10 cellular contexts compared by ENCODE assay signal in genomic region chr19:49809987-49810389, GRCh38. TPM values are rescaled to one million over a fixed set of nuclear protein-coding genes. Genes with fewer than 3 reads are reported as not detected.
DNase-seq lines count a peak whose midpoint lies in the region; ATAC-seq and TF ChIP-seq lines count a peak whose summit lies in the region.
"Had no signal": no experiment of that assay in that cellular context is flagged by ENCODE, and none has a peak within 500 bp of the region (broad histone marks: within the 10 kb centered on the region; RNA-seq: fewer than 3 reads in every experiment).

No MANE protein-coding gene starts in this region.

- no peaks in the 10 kb centered on the region for H3K9me3 Mint-ChIP-seq in chondrocyte (ENCODE audit: low read depth)
- no peaks in the 10 kb centered on the region for H3K9me3 Mint-ChIP-seq in naive thymus-derived CD4-positive, alpha-beta T cell

- peaks cover 27% of the 10 kb centered on the region for H3K4me1 Mint-ChIP-seq in chondrocyte (ENCODE audit: low read depth)
- H3K4me1 Mint-ChIP-seq in naive thymus-derived CD4-positive, alpha-beta T cell, result peaks cover 23 to 49% (median 35%) of the 10 kb centered on the region in 7 donors

- H3K27ac ChIP-seq in left ventricle myocardium inferior (replicated peaks), result peak overlapping the region; percentile 93
- H3K27ac ChIP-seq in naive thymus-derived CD4-positive, alpha-beta T cell (ENCODE audit: low read depth, low read length), result peak overlapping the region; percentile 73
- H3K27ac ChIP-seq in upper lobe of right lung, result peak overlapping the region; percentile 83

- peak overlapping the region; percentile 83 for H3K27ac Mint-ChIP-seq in chondrocyte (ENCODE audit: unreplicated experiment)
- H3K27ac Mint-ChIP-seq in naive thymus-derived CD4-positive, alpha-beta T cell, result peak overlapping the region; percentile 40 to 93 (median 81)

- H3K36me3 ChIP-seq in left ventricle myocardium inferior, result peaks cover 24% of the 10 kb centered on the region
- peaks cover 0 to 3% (median 0%) of the 10 kb centered on the region in 3 experiments for H3K36me3 ChIP-seq in naive thymus-derived CD4-positive, alpha-beta T cell (ENCODE audit: control insufficient read depth in 2 of 3, insufficient read depth in 3 of 3, low read length in 3 of 3)
- H3K36me3 ChIP-seq in upper lobe of right lung, result no peaks in the 10 kb centered on the region

- CTCF ChIA-PET in naive thymus-derived CD4-positive, alpha-beta T cell (lab: Charles Lee), result interaction anchor here (0.6 kb wide), 2 partner anchors 816 to 1519 kb away, joined by 3 read pairs; partner anchors contain the start of gene RUVBL2

- intact Hi-C loops in left ventricle myocardium inferior (cut with micrococcal nuclease) (no loop called here), left ventricle myocardium superior (cut with micrococcal nuclease) (no loop called here), upper lobe of right lung (cut with DNase I) (no loop called here)
- intact Hi-C loops in naive thymus-derived CD4-positive, alpha-beta T cell (cut with micrococcal nuclease), result loop anchor here in 1 of 2 donors (1.0 to 10.0 kb wide), 4 partner anchors 7 to 555 kb away; partner anchors contain the start of genes NAPSA, PRMT1 and SCAF1

- H3K4me3 Mint-ChIP-seq in chondrocyte (ENCODE audit: unreplicated experiment), result peak overlapping the region; percentile 86
- peak overlapping the region; percentile 78 to 96 (median 90) for H3K4me3 Mint-ChIP-seq in naive thymus-derived CD4-positive, alpha-beta T cell

- H3K4me3 ChIP-seq in left ventricle myocardium inferior, result peak overlapping the region; percentile 89
- peak overlapping the region; percentile 71 for H3K4me3 ChIP-seq in naive thymus-derived CD4-positive, alpha-beta T cell (ENCODE audit: low read length)
- H3K4me3 ChIP-seq in upper lobe of right lung, result peak overlapping the region; percentile 78

- H3K27me3 ChIP-seq in left ventricle myocardium inferior (ENCODE audit: low read depth) (no peaks in the 10 kb centered on the region), upper lobe of right lung (no peaks in the 10 kb centered on the region)
- no peaks in the 10 kb centered on the region for H3K27me3 ChIP-seq in naive thymus-derived CD4-positive, alpha-beta T cell (ENCODE audit: control insufficient read depth in 2 of 2, insufficient read depth in 2 of 2, low read length in 2 of 2)

- no peaks in the 10 kb centered on the region for H3K27me3 Mint-ChIP-seq in chondrocyte (ENCODE audit: low read depth)
- no peaks in the 10 kb centered on the region for H3K27me3 Mint-ChIP-seq in naive thymus-derived CD4-positive, alpha-beta T cell

- ATAC-seq in left ventricle myocardium superior, result no peak
- ATAC-seq in naive thymus-derived CD4-positive, alpha-beta T cell, result no peak
- ATAC-seq in upper lobe of right lung, result no peak
- no peak for ATAC-seq in HG03457 (IDR thresholded peaks at IDR 0.05; ENCODE audit: unreplicated experiment)

- POLR2A ChIA-PET in naive thymus-derived CD4-positive, alpha-beta T cell (lab: Charles Lee), result interaction anchor here (0.8 to 5.2 kb wide), 7 partner anchors 9 to 92 kb away, joined by 3 to 39 read pairs (median 4); partner anchors contain the start of genes MED25 and PTOV1

- TF ChIP-seq CTCF in left ventricle myocardium inferior (IDR thresholded peaks at IDR 0.05; ENCODE audit: borderline replicate concordance) (no peak), chondrocyte (IDR thresholded peaks at IDR 0.05) (no peak), upper lobe of right lung (IDR thresholded peaks at IDR 0.05) (no peak)

- no peaks in the 10 kb centered on the region for H3K9me3 ChIP-seq in left ventricle myocardium inferior (replicated peaks)
- H3K9me3 ChIP-seq in naive thymus-derived CD4-positive, alpha-beta T cell (ENCODE audit: control insufficient read depth in 2 of 3, low read length in 3 of 3), result no peaks in the 10 kb centered on the region
- no peaks in the 10 kb centered on the region for H3K9me3 ChIP-seq in upper lobe of right lung

- H3K4me1 ChIP-seq in left ventricle myocardium inferior (peaks cover 45% of the 10 kb centered on the region), upper lobe of right lung (peaks cover 8% of the 10 kb centered on the region)
- peaks cover 11 to 16% of the 10 kb centered on the region in 2 donors for H3K4me1 ChIP-seq in naive thymus-derived CD4-positive, alpha-beta T cell (ENCODE audit: control insufficient read depth in 2 of 2, insufficient read depth in 2 of 2, low read length in 2 of 2)

- H3K36me3 Mint-ChIP-seq in chondrocyte (ENCODE audit: low read depth), result peaks cover 5% of the 10 kb centered on the region
- H3K36me3 Mint-ChIP-seq in naive thymus-derived CD4-positive, alpha-beta T cell, result peaks cover 0 to 9% (median 5%) of the 10 kb centered on the region in 5 donors

- DNase-seq in left ventricle myocardium inferior, result no peak
- DNase-seq in left ventricle myocardium superior, result no peak
- no peak for DNase-seq in chondrocyte (ENCODE audit: low spot score)
- DNase-seq in naive thymus-derived CD4-positive, alpha-beta T cell, result no peak
- DNase-seq in upper lobe of right lung, result no peak
- DNase-seq in retina, result no peak
- DNase-seq in NCI-H748 (lab: John Stamatoyannopoulos, UW; ENCODE audit: unreplicated experiment), result no peak
- DNase-seq: activated CD4-positive, CD25-positive, alpha-beta regulatory T cell treated with anti-CD3 and anti-CD28 coated beads, Interleukin-2, amount 50 U/mL, for 72 hours had no signal

RNA-seq across cellular contexts. Expression of gene FUZ, which starts 3.1 kb away (rescaled TPM):
- total RNA-seq in left ventricle myocardium inferior (18.3 TPM), left ventricle myocardium superior (19.1 TPM), chondrocyte (10.2 to 19.8 TPM (median 10.8 TPM) in 3 replicates), upper lobe of right lung (20.1 TPM)
- 10 to 100 TPM; 16.0 to 28.4 (median 26.8) TPM for total RNA-seq in naive thymus-derived CD4-positive, alpha-beta T cell
- 1 to 10 TPM; 3.8 to 6.3 TPM for polyA plus RNA-seq in naive thymus-derived CD4-positive, alpha-beta T cell

RNA-seq across cellular contexts. Expression of gene MED25, which starts 8.1 kb away (rescaled TPM):
- total RNA-seq in left ventricle myocardium inferior, result 65.8 TPM
- 68.5 TPM for total RNA-seq in left ventricle myocardium superior
- total RNA-seq in chondrocyte, result 40.0 to 44.6 TPM (median 40.1 TPM) in 3 replicates
- 10 to 100 TPM; 36.8 to 75.2 (median 55.4) TPM for total RNA-seq in naive thymus-derived CD4-positive, alpha-beta T cell
- polyA plus RNA-seq in naive thymus-derived CD4-positive, alpha-beta T cell, result 10 to 100 TPM; 10.8 to 16.7 TPM
- 45.9 TPM for total RNA-seq in upper lobe of right lung

RNA-seq across cellular contexts. Expression of gene PTOV1, which starts 41.0 kb away (rescaled TPM):
- total RNA-seq in left ventricle myocardium inferior, result 104 TPM
- 127 TPM for total RNA-seq in left ventricle myocardium superior
- total RNA-seq in chondrocyte, result 168 to 229 TPM (median 170 TPM) in 3 replicates
- 100 to 1,000 TPM in 4 of 5 experiments, 10 to 100 TPM in 1; 92.8 to 170 (median 160) TPM for total RNA-seq in naive thymus-derived CD4-positive, alpha-beta T cell
- 10 to 100 TPM; 49.0 to 68.6 TPM for polyA plus RNA-seq in naive thymus-derived CD4-positive, alpha-beta T cell
- 104 TPM for total RNA-seq in upper lobe of right lung

RNA-seq across cellular contexts. Expression of gene AP2A1, which starts 43.2 kb away (rescaled TPM):
- 65.5 TPM for total RNA-seq in left ventricle myocardium inferior
- total RNA-seq in left ventricle myocardium superior, result 73.1 TPM
- total RNA-seq in chondrocyte, result 144 to 149 TPM (median 146 TPM) in 3 replicates
- total RNA-seq in naive thymus-derived CD4-positive, alpha-beta T cell, result 10 to 100 TPM; 38.2 to 83.3 (median 56.7) TPM
- polyA plus RNA-seq in naive thymus-derived CD4-positive, alpha-beta T cell, result 1 to 10 TPM; 3.8 to 8.3 TPM
- 61.2 TPM for total RNA-seq in upper lobe of right lung

RNA-seq across cellular contexts. Expression of gene TSKS, which starts 46.9 kb away (rescaled TPM):
- 0.38 TPM for total RNA-seq in left ventricle myocardium inferior
- total RNA-seq in left ventricle myocardium superior, result 0.72 TPM
- not detected in 3 replicates for total RNA-seq in chondrocyte
- 1 to 10 TPM; 1.4 to 3.6 (median 2.8) TPM for total RNA-seq in naive thymus-derived CD4-positive, alpha-beta T cell
- polyA plus RNA-seq in naive thymus-derived CD4-positive, alpha-beta T cell, result 1 to 10 TPM in 1 of 2 donors, under 1 TPM in 1; 0.51 to 1.1 TPM
- 0.43 TPM for total RNA-seq in upper lobe of right lung
- total RNA-seq: renal cortical epithelial cell had no signal
